Comparison of ENCODE assay signal across 2 cellular contexts in the genomic region with DNA sequence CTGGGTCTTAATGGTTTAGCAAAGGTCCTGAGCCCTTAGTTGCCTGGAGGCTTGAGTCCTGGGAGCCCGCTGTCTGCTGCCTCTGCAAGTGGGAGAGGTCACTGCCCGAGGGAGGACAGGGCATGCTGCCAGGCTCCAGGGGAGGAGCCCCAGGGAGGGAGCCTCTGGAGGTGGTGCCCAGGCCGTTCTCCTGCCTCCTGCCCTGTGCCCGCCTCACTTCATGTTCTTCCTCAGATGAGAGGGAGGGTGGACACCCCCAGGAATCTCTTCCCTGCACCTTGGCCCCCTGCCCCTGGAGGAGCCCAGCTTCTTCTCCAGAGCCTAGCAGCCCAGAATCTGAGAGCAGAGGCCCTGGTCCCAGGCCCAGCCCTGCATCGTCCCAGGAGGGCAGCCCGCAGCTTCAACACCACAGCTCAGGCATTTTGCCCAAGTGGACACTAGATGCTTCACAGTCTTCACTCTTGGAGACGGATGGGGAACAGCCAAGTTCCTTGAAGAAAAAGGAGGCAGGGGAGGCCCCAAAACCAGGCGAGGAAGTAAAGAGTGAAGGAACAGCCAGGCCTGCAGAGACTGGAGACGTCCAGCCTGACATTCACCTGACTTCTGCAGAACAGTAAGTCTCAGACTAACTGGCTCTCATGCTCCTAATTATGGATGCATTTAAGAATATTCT.
TF ChIP-seq lines count a peak whose summit lies in the region.

No MANE protein-coding gene starts in this region.

TF ChIP-seq in Ishikawa, 13 proteins besides CTCF, POLR2A, EP300 and RAD21:
- TF ChIP-seq NFIC (IDR thresholded peaks at IDR 0.05) (peak; percentile 50), TAF1 (IDR thresholded peaks at IDR 0.05; ENCODE audit: low read depth) (no peak), CEBPB (IDR thresholded peaks at IDR 0.05) (no peak), TEAD4 (IDR thresholded peaks at IDR 0.05) (no peak)
- TF ChIP-seq, protein P1, sequence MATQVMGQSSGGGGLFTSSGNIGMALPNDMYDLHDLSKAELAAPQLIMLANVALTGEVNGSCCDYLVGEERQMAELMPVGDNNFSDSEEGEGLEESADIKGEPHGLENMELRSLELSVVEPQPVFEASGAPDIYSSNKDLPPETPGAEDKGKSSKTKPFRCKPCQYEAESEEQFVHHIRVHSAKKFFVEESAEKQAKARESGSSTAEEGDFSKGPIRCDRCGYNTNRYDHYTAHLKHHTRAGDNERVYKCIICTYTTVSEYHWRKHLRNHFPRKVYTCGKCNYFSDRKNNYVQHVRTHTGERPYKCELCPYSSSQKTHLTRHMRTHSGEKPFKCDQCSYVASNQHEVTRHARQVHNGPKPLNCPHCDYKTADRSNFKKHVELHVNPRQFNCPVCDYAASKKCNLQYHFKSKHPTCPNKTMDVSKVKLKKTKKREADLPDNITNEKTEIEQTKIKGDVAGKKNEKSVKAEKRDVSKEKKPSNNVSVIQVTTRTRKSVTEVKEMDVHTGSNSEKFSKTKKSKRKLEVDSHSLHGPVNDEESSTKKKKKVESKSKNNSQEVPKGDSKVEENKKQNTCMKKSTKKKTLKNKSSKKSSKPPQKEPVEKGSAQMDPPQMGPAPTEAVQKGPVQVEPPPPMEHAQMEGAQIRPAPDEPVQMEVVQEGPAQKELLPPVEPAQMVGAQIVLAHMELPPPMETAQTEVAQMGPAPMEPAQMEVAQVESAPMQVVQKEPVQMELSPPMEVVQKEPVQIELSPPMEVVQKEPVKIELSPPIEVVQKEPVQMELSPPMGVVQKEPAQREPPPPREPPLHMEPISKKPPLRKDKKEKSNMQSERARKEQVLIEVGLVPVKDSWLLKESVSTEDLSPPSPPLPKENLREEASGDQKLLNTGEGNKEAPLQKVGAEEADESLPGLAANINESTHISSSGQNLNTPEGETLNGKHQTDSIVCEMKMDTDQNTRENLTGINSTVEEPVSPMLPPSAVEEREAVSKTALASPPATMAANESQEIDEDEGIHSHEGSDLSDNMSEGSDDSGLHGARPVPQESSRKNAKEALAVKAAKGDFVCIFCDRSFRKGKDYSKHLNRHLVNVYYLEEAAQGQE (IDR thresholded peaks at IDR 0.05; ENCODE audit: low read depth): no peak
- TF ChIP-seq, protein P2, sequence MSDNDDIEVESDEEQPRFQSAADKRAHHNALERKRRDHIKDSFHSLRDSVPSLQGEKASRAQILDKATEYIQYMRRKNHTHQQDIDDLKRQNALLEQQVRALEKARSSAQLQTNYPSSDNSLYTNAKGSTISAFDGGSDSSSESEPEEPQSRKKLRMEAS (IDR thresholded peaks at IDR 0.05): no peak
TF ChIP-seq in Ishikawa: peak in this region for 1.

TF ChIP-seq in H1, 55 proteins besides CTCF, POLR2A, EP300 and RAD21:
- no peak for TF ChIP-seq POLR2AphosphoS5 (IDR thresholded peaks at IDR 0.05; ENCODE audit: low read depth, low read length)
- no peak for TF ChIP-seq CREB1 (IDR thresholded peaks at IDR 0.05)
- TF ChIP-seq JUND (IDR thresholded peaks at IDR 0.05; ENCODE audit: low read length): no peak
- TF ChIP-seq CHD1 (IDR thresholded peaks at IDR 0.05; ENCODE audit: low read depth, low read length): no peak
